ENCODE assay signal across 17 cellular contexts in the genomic region with DNA sequence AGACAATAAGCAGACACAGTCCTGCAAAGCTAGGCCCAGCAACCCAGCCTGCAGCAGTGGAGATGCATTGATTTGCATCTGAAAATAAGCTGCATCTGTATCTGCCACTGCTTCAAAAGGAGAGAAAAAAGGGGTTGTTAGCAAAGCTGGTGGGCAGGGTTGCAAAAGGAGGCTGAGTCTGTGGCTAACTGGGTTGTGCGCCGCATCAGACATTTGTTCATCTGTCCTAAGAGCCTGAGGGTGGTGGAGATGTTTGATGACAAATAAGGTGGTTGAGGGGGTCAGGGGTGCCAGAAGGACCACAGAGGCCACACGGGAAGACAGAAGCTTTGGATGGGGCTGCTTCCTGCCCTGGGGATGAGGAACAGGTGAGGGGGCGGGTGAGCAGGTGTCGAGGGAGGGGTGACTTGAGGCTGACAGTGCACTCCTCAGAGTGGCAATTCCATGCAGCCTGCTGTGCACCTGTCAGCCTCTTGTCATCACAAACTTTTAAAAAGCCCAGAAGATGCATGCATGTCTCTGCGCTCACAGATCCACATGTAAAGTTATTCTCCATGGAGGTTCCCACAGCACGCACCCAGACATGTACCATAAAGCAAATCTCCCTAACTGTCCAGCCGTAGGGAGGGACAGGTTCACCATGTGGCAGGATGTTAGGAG.
"Had no signal": no experiment of that assay in that cellular context is flagged by ENCODE, and none has a peak within 500 bp of the region (broad histone marks: within the 10 kb centered on the region; RNA-seq: fewer than 3 reads in every experiment).

No MANE protein-coding gene starts in this region.

- H3K9me3 Mint-ChIP-seq: activated B cell treated with CpG ODN at 0.5 μM for 24 hours; activated naive CD4-positive, alpha-beta T cell treated with anti-CD3 and anti-CD28 coated beads, Interleukin-2, amount 10 ng/mL, durations not matched to agents 7 days and 5 days; natural killer cell; stimulated activated naive CD8-positive, alpha-beta T cell treated with anti-CD3 and anti-CD28 coated beads, Interleukin-15, Interleukin-2, amounts not matched to agents 100 ng/mL and 50 ng/mL, for 24 hours; T-helper 2 cell treated with Interferon-gamma antibody and Interleukin-4, amounts not matched to agents 5 μg/mL and 100 μg/mL, for 36 hours had no signal

- H3K36me3 Mint-ChIP-seq: activated naive CD4-positive, alpha-beta T cell treated with anti-CD3 and anti-CD28 coated beads, Interleukin-2, amount 10 ng/mL, durations not matched to agents 7 days and 5 days; natural killer cell had no signal

- H3K27me3 Mint-ChIP-seq: activated B cell treated with CpG ODN at 0.5 μM for 24 hours; stimulated activated naive CD8-positive, alpha-beta T cell treated with anti-CD3 and anti-CD28 coated beads, Interleukin-15, Interleukin-2, amounts not matched to agents 100 ng/mL and 50 ng/mL, for 24 hours had no signal

- H3K27ac ChIP-seq: ascending aorta, dorsolateral prefrontal cortex, heart right ventricle, left ventricle myocardium inferior, suprapubic skin, upper lobe of left lung had no signal

- ATAC-seq: gastroesophageal sphincter, heart right ventricle, natural killer cell, right cardiac atrium had no signal

- H3K4me3 Mint-ChIP-seq: activated B cell treated with CpG ODN at 0.5 μM for 24 hours; activated naive CD4-positive, alpha-beta T cell treated with anti-CD3 and anti-CD28 coated beads, Interleukin-2, amount 10 ng/mL, durations not matched to agents 7 days and 5 days; natural killer cell; stimulated activated naive CD8-positive, alpha-beta T cell treated with anti-CD3 and anti-CD28 coated beads, Interleukin-15, Interleukin-2, amounts not matched to agents 100 ng/mL and 50 ng/mL, for 24 hours; T-helper 2 cell treated with Interferon-gamma antibody and Interleukin-4, amounts not matched to agents 5 μg/mL and 100 μg/mL, for 36 hours had no signal

- DNase-seq: activated B cell treated with CpG ODN at 0.5 μM for 24 hours; activated CD4-positive, alpha-beta T cell treated with anti-CD3 and anti-CD28 coated beads for 48 hours; activated naive CD4-positive, alpha-beta T cell treated with anti-CD3 and anti-CD28 coated beads, Interleukin-2, amount 10 ng/mL, durations not matched to agents 7 days and 5 days; dorsolateral prefrontal cortex; heart right ventricle; left ventricle myocardium inferior; natural killer cell; nucleus accumbens; right cardiac atrium; stimulated activated CD4-positive, alpha-beta T cell treated with anti-CD3 and anti-CD28 coated beads, Interleukin-4, amount 100 ng/mL, for 4 hours; stimulated activated CD8-positive, alpha-beta memory T cell treated with anti-CD3 and anti-CD28 coated beads, Interleukin-4, amount 100 ng/mL, for 48 hours; upper lobe of left lung had no signal

- H3K27ac Mint-ChIP-seq: activated B cell treated with CpG ODN at 0.5 μM for 24 hours; activated naive CD4-positive, alpha-beta T cell treated with anti-CD3 and anti-CD28 coated beads, Interleukin-2, amount 10 ng/mL, durations not matched to agents 7 days and 5 days; natural killer cell; stimulated activated naive CD8-positive, alpha-beta T cell treated with anti-CD3 and anti-CD28 coated beads, Interleukin-15, Interleukin-2, amounts not matched to agents 100 ng/mL and 50 ng/mL, for 24 hours; T-helper 2 cell treated with Interferon-gamma antibody and Interleukin-4, amounts not matched to agents 5 μg/mL and 100 μg/mL, for 36 hours had no signal
